In the genomic region with DNA sequence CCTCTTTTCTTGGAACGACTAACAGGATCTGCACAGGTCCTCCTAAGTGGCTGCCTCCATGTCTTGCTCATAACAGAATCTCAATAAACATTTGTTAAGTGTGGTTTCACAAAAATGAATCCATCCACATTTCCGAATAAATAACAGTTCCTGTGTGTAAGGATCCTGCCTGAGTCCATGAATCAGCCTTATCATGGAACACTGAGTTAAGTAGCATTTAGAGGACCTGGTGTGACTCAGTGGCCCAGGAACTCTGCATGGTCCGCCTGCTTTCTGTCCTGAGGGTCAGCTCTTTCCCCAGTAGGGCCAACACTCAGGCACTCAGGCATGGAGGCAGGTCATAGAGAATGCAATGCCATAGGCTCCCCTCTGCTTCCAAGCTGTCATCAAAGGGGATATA, we compare ENCODE assay signal across 21 cellular contexts. TPM values are rescaled to one million over a fixed set of nuclear protein-coding genes. Genes with fewer than 3 reads are reported as not detected.
"Had no signal": no experiment of that assay in that cellular context is flagged by ENCODE, and none has a peak within 500 bp of the region (broad histone marks: within the 10 kb centered on the region; RNA-seq: fewer than 3 reads in every experiment).

No MANE protein-coding gene starts in this region.

- DNase-seq: activated CD4-positive, alpha-beta T cell treated with anti-CD3 and anti-CD28 coated beads for 4 hours; activated CD8-positive, alpha-beta memory T cell treated with anti-CD3 and anti-CD28 coated beads, Interleukin-2, amount 50 U/mL, for 4 hours; activated CD8-positive, alpha-beta T cell treated with anti-CD3 and anti-CD28 coated beads for 36 hours; activated naive CD8-positive, alpha-beta T cell treated with anti-CD3 and anti-CD28 coated beads for 36 hours; dermis blood vessel endothelial cell; foreskin fibroblast; glutamatergic neuron; right lobe of liver; stimulated activated CD4-positive, alpha-beta T cell treated with anti-CD3 and anti-CD28 coated beads, Interleukin-1b, Interleukin-23, amount 100 ng/mL, for 48 hours; stimulated activated naive CD8-positive, alpha-beta T cell treated with anti-CD3 and anti-CD28 coated beads, Interleukin-15, amount 100 ng/mL, for 72 hours; T-helper 1 cell; T1000; testis; upper lobe of right lung had no signal

- H3K36me3 ChIP-seq: breast epithelium, esophagus muscularis mucosa, prostate gland, right lobe of liver, upper lobe of right lung had no signal

- H3K9me3 ChIP-seq: prostate gland, right lobe of liver, testis, upper lobe of right lung had no signal

- H3K4me1 ChIP-seq: breast epithelium, esophagus muscularis mucosa, prostate gland, right lobe of liver, testis, upper lobe of right lung had no signal

- ATAC-seq: activated CD8-positive, alpha-beta T cell treated with anti-CD3 and anti-CD28 coated beads for 36 hours; right lobe of liver; SK-N-SH treated with all-trans-retinoic acid at 6 μM for 48 hours; stimulated activated naive CD8-positive, alpha-beta T cell treated with anti-CD3 and anti-CD28 coated beads, Interleukin-15, amount 100 ng/mL, for 72 hours; upper lobe of right lung had no signal

- H3K27ac ChIP-seq: breast epithelium, esophagus muscularis mucosa, prostate gland, right lobe of liver, testis, upper lobe of right lung, VCaP had no signal

- H3K4me3 ChIP-seq: breast epithelium, esophagus muscularis mucosa, prostate gland, right lobe of liver, testis, upper lobe of right lung had no signal

- H3K27me3 ChIP-seq: breast epithelium, esophagus muscularis mucosa, right lobe of liver, testis, upper lobe of right lung had no signal

RNA-seq across cellular contexts. Expression of a gene that starts 15.8 kb away (rescaled TPM):
- total RNA-seq: activated CD8-positive, alpha-beta T cell treated with anti-CD3 and anti-CD28 coated beads for 36 hours; activated naive CD8-positive, alpha-beta T cell treated with anti-CD3 and anti-CD28 coated beads for 36 hours; cerebellum; dermis blood vessel endothelial cell; mesothelial cell of epicardium; upper lobe of right lung had no signal
